21 cellular contexts compared by ENCODE assay signal in the genomic region with DNA sequence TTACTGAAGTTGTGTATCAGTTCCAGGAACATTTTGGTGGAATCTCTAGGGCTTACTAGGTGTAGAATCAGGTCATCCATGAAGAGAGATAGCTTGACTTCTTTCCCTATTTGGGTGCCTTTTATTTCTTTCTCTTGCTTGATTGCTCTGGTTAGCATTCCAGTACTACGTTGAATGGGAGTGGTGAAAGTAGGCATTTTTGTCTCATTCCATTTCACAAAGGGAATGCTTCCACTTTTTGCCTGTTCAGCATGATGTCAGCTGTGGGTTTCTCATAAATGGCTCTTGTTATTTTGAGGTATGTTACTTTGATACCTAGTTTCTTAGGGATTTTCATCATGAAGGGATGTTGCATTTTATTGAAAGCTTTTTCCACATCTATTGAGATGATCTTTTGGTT.
DNase-seq lines count a peak whose midpoint lies in the region; ATAC-seq, FAIRE-seq and TF ChIP-seq lines count a peak whose summit lies in the region.
"Had no signal": no experiment of that assay in that cellular context is flagged by ENCODE, and none has a peak within 500 bp of the region (broad histone marks: within the 10 kb centered on the region; RNA-seq: fewer than 3 reads in every experiment).

No MANE protein-coding gene starts in this region.

- no peak overlapping the region for H3K14ac ChIP-seq in mesenchymal stem cell (ENCODE audit: low read length in 2 of 2)

- FAIRE-seq in A549 (lab: Jason Lieb, UNC): no peak
- FAIRE-seq in kidney (lab: Jason Lieb, UNC): no peak
- FAIRE-seq: HepG2 had no signal

- TF ChIP-seq POLR2A in A549 (IDR thresholded peaks at IDR 0.05; ENCODE audit: low read length) (no peak), thyroid gland (IDR thresholded peaks at IDR 0.05) (no peak)

- no peaks in the 10 kb centered on the region for H3K79me1 ChIP-seq in mesenchymal stem cell (replicated peaks; ENCODE audit: low read length, poor library complexity, severe bottlenecking)

- 39% methylated on average over 1 of the region's 1 CpG for WGBS in A549 (ENCODE audit: missing lambda C conversion rate)
- 46% methylated on average over 1 of the region's 1 CpG for WGBS in mesenchymal stem cell
- 53% methylated on average over 1 of the region's 1 CpG for WGBS in thyroid gland, 2 donors

- H3K36me3 ChIP-seq in mesenchymal stem cell (ENCODE audit: control insufficient read depth in 1 of 2, insufficient read depth in 2 of 2, low read depth in 1 of 2, low read length in 2 of 2) (peaks cover 0 to 7% of the 10 kb centered on the region in 2 experiments), kidney (ENCODE audit: control insufficient read depth in 1 of 2, insufficient read depth in 2 of 2, low read length in 2 of 2) (no peaks in the 10 kb centered on the region), thyroid gland (no peaks in the 10 kb centered on the region)

- H2AFZ ChIP-seq in mesenchymal stem cell (ENCODE audit: low read depth, low read length): no peak overlapping the region

- TF ChIP-seq CTCF in A549 (IDR thresholded peaks at IDR 0.05) (no peak), epithelial cell of proximal tubule (conservative IDR thresholded peaks at IDR 0.05; ENCODE audit: low read depth, low read length) (no peak), kidney (IDR thresholded peaks at IDR 0.05; ENCODE audit: borderline replicate concordance, extremely low read depth, insufficient read depth) (no peak), thyroid gland (IDR thresholded peaks at IDR 0.05) (no peak)

- H3K4me2 ChIP-seq in A549 (no peak overlapping the region), mesenchymal stem cell (ENCODE audit: low read length, poor library complexity, severe bottlenecking) (no peak overlapping the region)
- H3K4me2 ChIP-seq: KMS-11 had no signal

- DNase-seq in A549 (ENCODE audit: low read depth in 1 of 2, low spot score in 1 of 2) (no peak), M059J (ENCODE audit: low read depth) (peak; percentile 50), epithelial cell of proximal tubule (ENCODE audit: low read depth) (peak; percentile 93), mesenchymal stem cell (no peak), kidney (no peak), thyroid gland (no peak)
- no peak for DNase-seq in stimulated activated CD8-positive, alpha-beta memory T cell treated with anti-CD3 and anti-CD28 coated beads, Interleukin-4, amount 100 ng/mL, for 48 hours
- DNase-seq: DMS 273 treated with DMSO at 0.1 percent for 48 hours, DND-41, GDM1, GOT3, NCI-H1417, NCI-H187, NCI-H2227 treated with DMSO at 0.1 percent for 48 hours, NCI-H510A treated with DMSO at 0.1 percent for 48 hours, NCI-H774, Right ventricle myocardium superior had no signal

- H3K27ac ChIP-seq in A549: no peak overlapping the region
- peak overlapping the region; percentile 90 for H3K27ac ChIP-seq in mesenchymal stem cell (ENCODE audit: low read length, poor library complexity, severe bottlenecking)
- H3K27ac ChIP-seq in kidney (ENCODE audit: low read depth in 2 of 2, low read length in 2 of 2): no peak overlapping the region
- H3K27ac ChIP-seq in thyroid gland: no peak overlapping the region
- H3K27ac ChIP-seq: 22Rv1, KMS-11 had no signal

- TF ChIP-seq RAD21 in A549 (conservative IDR thresholded peaks at IDR 0.05 in 1 of 2, IDR thresholded peaks at IDR 0.05 in 1 of 2): no peak

- intact Hi-C loops in kidney (cut with DNase I) (no loop called here), thyroid gland (cut with DNase I) (no loop called here)

- H3K4me1 ChIP-seq in A549 (no peaks in the 10 kb centered on the region), mesenchymal stem cell (ENCODE audit: control insufficient read depth, insufficient read depth, low read depth, low read length) (peaks cover 6% of the 10 kb centered on the region), kidney (ENCODE audit: control insufficient read depth in 1 of 2, insufficient read depth in 1 of 2, low read depth in 1 of 2, low read length in 2 of 2) (no peaks in the 10 kb centered on the region), thyroid gland (no peaks in the 10 kb centered on the region)

- no peak overlapping the region for H2BK15ac ChIP-seq in mesenchymal stem cell (ENCODE audit: low read depth, poor library complexity, severe bottlenecking)

- ATAC-seq in A549: no peak
- no peak for ATAC-seq in GM19397 (IDR thresholded peaks at IDR 0.05; ENCODE audit: unreplicated experiment)
- ATAC-seq: HepG2 had no signal

- H4K8ac ChIP-seq in mesenchymal stem cell (ENCODE audit: low read length): no peak overlapping the region

- no peak overlapping the region for H3K18ac ChIP-seq in mesenchymal stem cell (ENCODE audit: low read depth in 1 of 2, low read length in 2 of 2)

- no peak overlapping the region for H4K91ac ChIP-seq in mesenchymal stem cell (ENCODE audit: low read length)

- H3K4ac ChIP-seq in mesenchymal stem cell (ENCODE audit: low read depth in 1 of 2, low read length in 2 of 2): no peak overlapping the region

- no peaks in the 10 kb centered on the region for H3K27me3 ChIP-seq in mesenchymal stem cell (ENCODE audit: control insufficient read depth in 1 of 2, insufficient read depth in 1 of 2, low read length in 2 of 2)
- H3K27me3 ChIP-seq in thyroid gland: no peaks in the 10 kb centered on the region

- no peak overlapping the region for H2AK5ac ChIP-seq in mesenchymal stem cell (ENCODE audit: low read length, severe bottlenecking)

- H2BK5ac ChIP-seq in mesenchymal stem cell (ENCODE audit: low read depth, low read length, poor library complexity, severe bottlenecking): no peak overlapping the region

- no peak overlapping the region for H2BK120ac ChIP-seq in mesenchymal stem cell (ENCODE audit: low read depth, low read length)

- CTCF ChIA-PET in A549 (lab: Yijun Ruan, JAX): interaction anchor here (1.0 to 1.4 kb wide), 2 partner anchors 281 to 290 kb away, joined by 3 to 4 read pairs; no protein-coding TSS in a partner anchor

- POLR2A ChIA-PET in A549 (lab: Yijun Ruan, JAX): no interaction called here

- no peak overlapping the region for H3K23ac ChIP-seq in mesenchymal stem cell (ENCODE audit: low read length in 2 of 2)

- no peak overlapping the region for H3K9ac ChIP-seq in mesenchymal stem cell (ENCODE audit: low read length)
- H3K9ac ChIP-seq in kidney (ENCODE audit: low read length in 2 of 2): no peak overlapping the region
- H3K9ac ChIP-seq: KMS-11 had no signal

- H3K9me3 ChIP-seq in A549 (no peaks in the 10 kb centered on the region), mesenchymal stem cell (ENCODE audit: control insufficient read depth, low read length) (no peaks in the 10 kb centered on the region), kidney (ENCODE audit: control insufficient read depth in 1 of 2, low read length in 2 of 2) (no peaks in the 10 kb centered on the region), thyroid gland (no peaks in the 10 kb centered on the region)

- no peak overlapping the region for H2BK12ac ChIP-seq in mesenchymal stem cell (ENCODE audit: low read length in 2 of 2)

- TF ChIP-seq EP300 in A549 (IDR thresholded peaks at IDR 0.05): no peak

- H3K4me3 ChIP-seq in A549 (no peak overlapping the region), epithelial cell of proximal tubule (ENCODE audit: low read depth, low read length) (no peak overlapping the region), mesenchymal stem cell (ENCODE audit: insufficient read depth in 1 of 2, low read depth in 1 of 2, low read length in 2 of 2) (no peak overlapping the region), kidney (ENCODE audit: low read length in 2 of 2) (no peak overlapping the region), thyroid gland (replicated peaks in 1 of 3) (no peak overlapping the region)

TF ChIP-seq in A549, 52 proteins besides CTCF, POLR2A, EP300 and RAD21:
- no peak for TF ChIP-seq CBX8 (IDR thresholded peaks at IDR 0.05)
- peak; percentile 3 for TF ChIP-seq MAFK (IDR thresholded peaks at IDR 0.05; ENCODE audit: partially characterized antibody)

Comparison
In these comparisons a context has a peak if more than half of its experiments do, and no peak if none do; other contexts are left out.
1. DNase-seq: peak in M059J (single experiment) and epithelial cell of proximal tubule (single experiment); none in A549 (0 of 2), mesenchymal stem cell (single experiment), kidney (single experiment), stimulated activated CD8-positive, alpha-beta memory T cell treated with anti-CD3 and anti-CD28 coated beads, Interleukin-4, amount 100 ng/mL, for 48 hours (single experiment) and thyroid gland (0 of 2).